8 cellular contexts compared by ENCODE assay signal in the genomic region with DNA sequence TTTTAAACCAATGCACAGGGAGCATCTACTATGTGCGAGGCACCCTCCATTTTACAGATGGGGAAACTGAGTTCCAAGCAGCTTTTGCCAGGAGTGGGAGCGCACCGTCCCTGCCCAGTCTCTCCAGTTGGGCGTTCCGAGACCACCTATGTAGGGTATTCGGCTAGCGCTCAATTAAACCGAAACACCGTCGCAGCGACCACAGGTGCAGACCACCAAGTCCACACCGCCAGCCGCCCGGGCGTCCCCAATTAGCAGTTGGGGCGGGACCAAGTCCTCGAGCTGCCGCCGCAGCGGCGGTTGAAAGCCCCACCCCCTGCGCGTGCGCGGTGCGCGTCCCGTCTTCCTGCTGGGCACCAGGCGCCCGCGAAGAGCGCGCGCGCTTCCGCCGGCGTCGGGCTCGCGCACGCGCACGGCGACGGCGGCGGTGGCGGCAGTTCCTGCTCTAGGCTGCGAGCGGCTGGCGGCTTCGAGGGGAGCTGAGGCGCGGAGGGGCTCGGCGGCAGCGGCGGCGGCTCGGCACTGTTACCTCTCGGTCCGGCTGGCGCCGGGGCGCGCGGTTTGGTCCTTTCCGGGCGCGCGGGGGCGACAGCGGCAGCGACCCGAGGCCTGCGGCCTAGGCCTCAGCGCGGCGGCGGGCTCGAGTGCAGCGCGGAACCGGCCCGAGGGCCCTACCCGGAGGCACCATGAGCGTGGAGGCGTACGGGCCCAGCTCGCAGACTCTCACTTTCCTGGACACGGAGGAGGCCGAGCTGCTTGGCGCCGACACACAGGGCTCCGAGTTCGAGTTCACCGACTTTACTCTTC. TPM values are rescaled to one million over a fixed set of nuclear protein-coding genes. Genes with fewer than 3 reads are reported as not detected.
DNase-seq lines count a peak whose midpoint lies in the region; ATAC-seq, FAIRE-seq and TF ChIP-seq lines count a peak whose summit lies in the region.

A gene (plus strand): TSS at position 436 of the 807 bp plus-strand sequence. CDS start 251 bp downstream, at position 687.

- no TSS peak for BruUV-seq in HepG2 (replicated peaks; lab: Mats Ljungman, UMichigan)

- FAIRE-seq in HepG2 (lab: Jason Lieb, UNC): no peak

- H3K4me1 ChIP-seq in HepG2 (ENCODE audit: insufficient read depth, low read length): peaks cover 42% of the 10 kb centered on the region

- peak; percentile 54 to 88; a peak in 3 of 4 replicates for TF ChIP-seq POLR2A in HepG2 (IDR thresholded peaks at IDR 0.05; ENCODE audit: insufficient read depth in 1 of 2, low read depth in 2 of 2, low read length in 2 of 2)

- ATAC-seq in GM19324 (IDR thresholded peaks at IDR 0.05; ENCODE audit: low FRiP score, unreplicated experiment): peak; percentile 77
- ATAC-seq in HG03460 (IDR thresholded peaks at IDR 0.05; ENCODE audit: unreplicated experiment): peak; percentile 61
- peak; percentile 70 for ATAC-seq in HepG2

- TF ChIP-seq EP300 in HepG2 (IDR thresholded peaks at IDR 0.05; ENCODE audit: low read depth in 2 of 2, low read length in 2 of 2) (no peak), HepG2 (CRISPR knock-in tag; IDR thresholded peaks at IDR 0.05; ENCODE audit: borderline replicate concordance) (no peak)

- TF ChIP-seq RAD21 in HepG2 (CRISPR knock-in tag; IDR thresholded peaks at IDR 0.05): peak; percentile 9; the same call in 1 of the 2 replicates

- CTCF ChIA-PET in BJ (lab: Yijun Ruan, JAX) (interaction anchor here (0.9 to 2.4 kb wide), 8 partner anchors 9 to 362 kb away, joined by 3 to 23 read pairs (median 4); a partner anchor contains a TSS), HepG2 (lab: Yijun Ruan, JAX; ENCODE audit: low intra/inter-chr PET ratio, low total read pairs) (no interaction called here)

- peak within 1 kb of the TSS; percentile 95 for H3K4me2 ChIP-seq in HepG2 (ENCODE audit: low read depth, low read length)

- H3K27ac ChIP-seq in HepG2 (ENCODE audit: extremely low read length, insufficient read depth, low read length): peak within 1 kb of the TSS; percentile 75

- H3K9ac ChIP-seq in HepG2 (ENCODE audit: insufficient read depth, low read depth, low read length): peak within 1 kb of the TSS; percentile 96

- no peak for TF ChIP-seq CTCF in BJ (IDR thresholded peaks at IDR 0.05; ENCODE audit: insufficient read depth, low read depth, low read length)
- TF ChIP-seq CTCF in HepG2 (CRISPR knock-in tag; IDR thresholded peaks at IDR 0.05): peak; percentile 10; the same call in 1 of the 2 replicates

- POLR2A ChIA-PET in BJ (lab: Charles Lee) (no interaction called here), HepG2 (lab: Yijun Ruan, JAX) (interaction anchor here (0.8 to 2.4 kb wide), 9 partner anchors 9 to 273 kb away, joined by 3 to 23 read pairs (median 4); a partner anchor contains a TSS)

- H2AFZ ChIP-seq in HepG2 (ENCODE audit: low read length): peak within 1 kb of the TSS; percentile 71

- no peaks in the 10 kb centered on the region for H3K9me3 ChIP-seq in HepG2 (ENCODE audit: low read length)

- H3K27me3 ChIP-seq in BJ (ENCODE audit: control insufficient read depth, insufficient read depth, low read length) (no peaks in the 10 kb centered on the region), HepG2 (ENCODE audit: control insufficient read depth in 1 of 2, insufficient read depth in 2 of 2, low read length in 2 of 2) (peaks cover 0 to 1% of the 10 kb centered on the region in 2 experiments; a peak in 1 of 5 replicates)

- H4K20me1 ChIP-seq in HepG2 (ENCODE audit: insufficient read depth, low read length): peaks cover 38% of the 10 kb centered on the region

- WGBS in HepG2 (ENCODE audit: low lambda C conversion rate): 6% methylated on average over 10 of the region's 98 CpGs

- intact Hi-C loops in HepG2 (cut with micrococcal nuclease; ENCODE audit: unreplicated experiment): loop anchor here (5.0 kb wide), 1 partner anchor 34 kb away; no protein-coding TSS in a partner anchor

- DNase-seq in BJ (ENCODE audit: low read depth) (peak; percentile 57), NCI-H526 treated with DMSO at 0.1 percent for 48 hours (lab: John Stamatoyannopoulos, UW) (peak; percentile 65), dermis blood vessel endothelial cell (peak; percentile 96), HepG2 (ENCODE audit: low spot score) (peak; percentile 82)
- DNase-seq in activated CD4-positive, alpha-beta T cell treated with anti-CD3 and anti-CD28 coated beads, Interleukin-2, amount 50 U/mL, for 1 hour: peak; percentile 96
- DNase-seq in stimulated activated CD4-positive, alpha-beta T cell treated with anti-CD3 and anti-CD28 coated beads, Interleukin-4, amount 100 ng/mL, for 1 hour: peak; percentile 99

- H3K36me3 ChIP-seq in BJ (ENCODE audit: control insufficient read depth, insufficient read depth, low read length): no peaks in the 10 kb centered on the region
- H3K36me3 ChIP-seq in HepG2 (replicated peaks in 1 of 2; ENCODE audit: control insufficient read depth in 1 of 2, insufficient read depth in 2 of 2, low read length in 2 of 2): peaks cover 0 to 17% of the 10 kb centered on the region in 2 experiments; a peak in 3 of 5 replicates

- H3K79me2 ChIP-seq in HepG2 (ENCODE audit: insufficient read depth, low read length): peaks cover 49% of the 10 kb centered on the region

- in situ Hi-C loops in HepG2 (cut with HindIII; ENCODE audit: extremely low pct_ligation_motif_present, low pct_unique_long_range_greater_than_20kb): no loop called here

- peak within 1 kb of the TSS; percentile 86 for H3K4me3 ChIP-seq in BJ (ENCODE audit: low read depth, low read length)
- peak within 1 kb of the TSS; percentile 74 to 80 (median 80) for H3K4me3 ChIP-seq in HepG2 (replicated peaks in 1 of 3; ENCODE audit: insufficient read depth in 1 of 3, low read depth in 2 of 3, low read length in 3 of 3)

TF ChIP-seq in HepG2, 621 proteins besides CTCF, POLR2A, EP300 and RAD21 (continues in another document):
- TF ChIP-seq CREM (IDR thresholded peaks at IDR 0.05) (no peak), CREM (CRISPR knock-in tag; IDR thresholded peaks at IDR 0.05) (no peak), SKI (IDR thresholded peaks at IDR 0.05; ENCODE audit: partially characterized antibody) (peak; percentile 52), MIER3 (CRISPR knock-in tag; IDR thresholded peaks at IDR 0.05; ENCODE audit: borderline replicate concordance) (no peak), ATF7 (IDR thresholded peaks at IDR 0.05) (no peak), ATF7 (CRISPR knock-in tag; IDR thresholded peaks at IDR 0.05) (no peak), ELF3 (CRISPR knock-in tag; IDR thresholded peaks at IDR 0.05) (peak; percentile 55; the same call in 1 of the 2 replicates)
- TF ChIP-seq, protein P1, sequence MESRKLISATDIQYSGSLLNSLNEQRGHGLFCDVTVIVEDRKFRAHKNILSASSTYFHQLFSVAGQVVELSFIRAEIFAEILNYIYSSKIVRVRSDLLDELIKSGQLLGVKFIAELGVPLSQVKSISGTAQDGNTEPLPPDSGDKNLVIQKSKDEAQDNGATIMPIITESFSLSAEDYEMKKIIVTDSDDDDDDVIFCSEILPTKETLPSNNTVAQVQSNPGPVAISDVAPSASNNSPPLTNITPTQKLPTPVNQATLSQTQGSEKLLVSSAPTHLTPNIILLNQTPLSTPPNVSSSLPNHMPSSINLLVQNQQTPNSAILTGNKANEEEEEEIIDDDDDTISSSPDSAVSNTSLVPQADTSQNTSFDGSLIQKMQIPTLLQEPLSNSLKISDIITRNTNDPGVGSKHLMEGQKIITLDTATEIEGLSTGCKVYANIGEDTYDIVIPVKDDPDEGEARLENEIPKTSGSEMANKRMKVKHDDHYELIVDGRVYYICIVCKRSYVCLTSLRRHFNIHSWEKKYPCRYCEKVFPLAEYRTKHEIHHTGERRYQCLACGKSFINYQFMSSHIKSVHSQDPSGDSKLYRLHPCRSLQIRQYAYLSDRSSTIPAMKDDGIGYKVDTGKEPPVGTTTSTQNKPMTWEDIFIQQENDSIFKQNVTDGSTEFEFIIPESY (CRISPR knock-in tag; IDR thresholded peaks at IDR 0.05): no peak
- TF ChIP-seq, protein P2, sequence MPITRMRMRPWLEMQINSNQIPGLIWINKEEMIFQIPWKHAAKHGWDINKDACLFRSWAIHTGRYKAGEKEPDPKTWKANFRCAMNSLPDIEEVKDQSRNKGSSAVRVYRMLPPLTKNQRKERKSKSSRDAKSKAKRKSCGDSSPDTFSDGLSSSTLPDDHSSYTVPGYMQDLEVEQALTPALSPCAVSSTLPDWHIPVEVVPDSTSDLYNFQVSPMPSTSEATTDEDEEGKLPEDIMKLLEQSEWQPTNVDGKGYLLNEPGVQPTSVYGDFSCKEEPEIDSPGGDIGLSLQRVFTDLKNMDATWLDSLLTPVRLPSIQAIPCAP (CRISPR knock-in tag; IDR thresholded peaks at IDR 0.05; ENCODE audit: low read depth): no peak

RNA-seq across cellular contexts. Expression of the gene that starts here (rescaled TPM):
- 15.4 and 24.1 TPM in 2 replicates for polyA plus RNA-seq in BJ (2011; rRNA removed)
- polyA minus RNA-seq in BJ (2011; rRNA and poly(A)+ RNA removed): 34.5 and 43.2 TPM in 2 replicates
- total RNA-seq in dermis blood vessel endothelial cell: 100 and 107 TPM in 2 replicates
- 37.3 and 41.8 TPM in 2 replicates for total RNA-seq in HepG2 (2016; rRNA removed; fragmentation: Illumina TruSeq; extraction: Trizol)
- 12.2 and 13.8 TPM in 2 replicates for total RNA-seq in HepG2 (2016; cell fraction: cytosol; rRNA removed; fragmentation: Illumina TruSeq; extraction: Trizol; ENCODE audit: low read depth)
- total RNA-seq in HepG2 (2016; cell fraction: insoluble cytoplasmic fraction; rRNA removed; fragmentation: Illumina TruSeq; extraction: Trizol): 29.5 and 44.5 TPM in 2 replicates
- total RNA-seq in HepG2 (2016; cell fraction: membrane; rRNA removed; fragmentation: Illumina TruSeq; extraction: Trizol): 18.3 and 21.1 TPM in 2 replicates
- 36.9 and 43.6 TPM in 2 replicates for total RNA-seq in HepG2 (2016; cell fraction: nucleus; rRNA removed; fragmentation: Illumina TruSeq; extraction: Trizol)
- 16.9 and 23.1 TPM in 2 replicates for polyA plus RNA-seq in HepG2 (2011; rRNA removed)
- 11.8 and 14.9 TPM in 2 replicates for polyA plus RNA-seq in HepG2 (2011; cell fraction: cytosol; rRNA removed)
- polyA plus RNA-seq in HepG2 (2011; cell fraction: nucleus; rRNA removed): 81.5 and 87.6 TPM in 2 replicates
- 32.0 and 33.3 TPM in 2 replicates for polyA plus RNA-seq in HepG2 (2012)
- polyA plus RNA-seq in HepG2 (2016; cell fraction: cytosol; fragmentation: Illumina TruSeq; extraction: Trizol; ENCODE audit: low read depth): 5.5 and 6.1 TPM in 2 replicates
- 29.2 and 42.1 TPM in 2 replicates for polyA plus RNA-seq in HepG2 (2016; cell fraction: insoluble cytoplasmic fraction; fragmentation: Illumina TruSeq; extraction: Trizol; ENCODE audit: low read depth)
- polyA plus RNA-seq in HepG2 (2016; cell fraction: membrane; fragmentation: Illumina TruSeq; extraction: Trizol; ENCODE audit: low read depth): 9.6 and 10.6 TPM in 2 replicates
- 67.1 and 73.6 TPM in 2 replicates for polyA plus RNA-seq in HepG2 (2016; cell fraction: nucleus; fragmentation: Illumina TruSeq; extraction: Trizol; ENCODE audit: insufficient read depth, low read depth)
- polyA minus RNA-seq in HepG2 (2011; rRNA and poly(A)+ RNA removed; ENCODE audit: low replicate concordance): 65.4 and 85.0 TPM in 2 replicates
- polyA minus RNA-seq in HepG2 (2011; cell fraction: cytosol; rRNA and poly(A)+ RNA removed): 39.4 and 46.0 TPM in 2 replicates
- polyA minus RNA-seq in HepG2 (2011; cell fraction: nucleus; rRNA and poly(A)+ RNA removed): 47.6 and 69.0 TPM in 2 replicates

Comparison
In these comparisons a context has a peak if more than half of its experiments do, and no peak if none do; other contexts are left out.
1. Peak in every context shown above with its lines: DNase-seq, ATAC-seq, H3K4me3 ChIP-seq and H3K27ac ChIP-seq.